Comparison of ENCODE assay signal across 8 cellular contexts in the genomic region with DNA sequence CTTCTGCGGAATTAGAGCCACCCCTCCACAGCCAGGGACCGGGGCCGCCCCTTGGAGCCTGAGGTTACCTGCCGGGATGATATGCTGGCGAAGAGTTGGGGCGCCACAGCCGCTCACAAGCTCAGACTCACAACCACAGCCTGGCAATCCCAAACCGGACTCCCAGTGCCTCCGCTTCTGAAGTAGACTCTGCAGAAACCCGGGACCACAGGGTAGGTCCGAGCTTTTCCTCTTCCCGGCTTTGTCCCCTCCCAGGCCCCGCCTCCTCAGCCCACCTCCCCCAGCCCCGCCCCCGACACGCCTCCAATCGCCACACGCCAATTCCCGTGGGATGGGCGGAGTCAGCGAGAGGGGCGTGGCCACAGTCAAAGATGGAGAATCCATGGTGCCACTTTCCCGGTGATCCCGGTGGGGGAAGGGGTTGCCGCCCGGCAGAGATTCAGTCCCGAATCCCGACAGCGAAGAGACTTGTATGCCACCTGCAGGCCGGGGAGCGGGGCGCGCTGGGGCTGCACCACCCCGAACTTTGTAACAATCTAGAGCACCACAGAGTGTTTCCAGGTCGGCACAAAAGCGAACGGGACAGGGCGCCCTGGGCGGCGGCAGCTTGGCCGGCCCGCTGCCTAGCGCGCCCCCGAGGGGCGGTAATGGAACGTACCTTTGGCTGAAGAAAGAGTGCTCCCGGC. TPM values are rescaled to one million over a fixed set of nuclear protein-coding genes. Genes with fewer than 3 reads are reported as not detected.
A peak's percentile ranks its signal among the peaks of the same experiment; 100 is the strongest.
DNase-seq lines count a peak whose midpoint lies in the region; TF ChIP-seq lines count a peak whose summit lies in the region.

Gene IDH1, minus strand, starts transcription at position 201 of the 686 bp plus-strand sequence. CDS start 3,520 bp downstream, outside the sequence.

- H3K27me3 ChIP-seq in MM.1S (replicated peaks; ENCODE audit: insufficient read depth, low read length) (no peaks in the 10 kb centered on the region), SJCRH30 (no peaks in the 10 kb centered on the region)

- no peaks in the 10 kb centered on the region for H4K20me1 ChIP-seq in MM.1S (ENCODE audit: insufficient read depth, low read length)

- TF ChIP-seq CTCF in MM.1S (IDR thresholded peaks at IDR 0.05; ENCODE audit: low read length): peak; percentile 75

- H3K9ac ChIP-seq in MM.1S (ENCODE audit: low read length): peak within 1 kb of the TSS; percentile 38; the same call in 1 of the 2 replicates

- H3K36me3 ChIP-seq in MM.1S (replicated peaks; ENCODE audit: insufficient read depth, low read length) (peaks cover 7% of the 10 kb centered on the region), SJCRH30 (peaks cover 9% of the 10 kb centered on the region)

- peak; percentile 98 for DNase-seq in GM03348 (ENCODE audit: low spot score)
- DNase-seq in HCEC 1CT: peak; percentile 90
- peak; percentile 87 for DNase-seq in MM.1S
- peak; percentile 96 to 98 for DNase-seq in SJCRH30
- DNase-seq in activated naive CD4-positive, alpha-beta T cell (lab: John Stamatoyannopoulos, UW): peak; percentile 85 to 93 (median 87)
- peak; percentile 88 for DNase-seq in foreskin melanocyte
- DNase-seq in non-pigmented ciliary epithelial cell (ENCODE audit: low read depth): peak; percentile 56
- peak; percentile 96 for DNase-seq in superior temporal gyrus (ENCODE audit: extremely low spot score)

- H3K4me2 ChIP-seq in MM.1S (ENCODE audit: low read depth, low read length): peak within 1 kb of the TSS; percentile 97

- H3K4me3 ChIP-seq in MM.1S (ENCODE audit: low read length) (peak within 1 kb of the TSS; percentile 95), SJCRH30 (peak within 1 kb of the TSS; percentile 72)

- H3K9me3 ChIP-seq in MM.1S (replicated peaks; ENCODE audit: insufficient read depth, low read length) (no peaks in the 10 kb centered on the region), SJCRH30 (replicated peaks) (no peaks in the 10 kb centered on the region)

- no peaks in the 10 kb centered on the region for H3K9me2 ChIP-seq in MM.1S (replicated peaks; ENCODE audit: insufficient read depth, low read length)

- 0 out of 2 replicates have a peak, but pooled peaks cover 6% of the 10 kb centered on the region for H3K79me2 ChIP-seq in MM.1S (ENCODE audit: low read length)

- H3K4me1 ChIP-seq in MM.1S (ENCODE audit: low read length): peaks cover 11% of the 10 kb centered on the region
- H3K4me1 ChIP-seq in SJCRH30: no peaks in the 10 kb centered on the region

- peak within 1 kb of the TSS; percentile 91 for H2AFZ ChIP-seq in MM.1S (ENCODE audit: low read length)

- H3K27ac ChIP-seq in MM.1S (ENCODE audit: low read length): peak within 1 kb of the TSS; percentile 31; the same call in 1 of the 2 replicates
- peak within 1 kb of the TSS; percentile 35; the same call in 1 of the 2 replicates for H3K27ac ChIP-seq in SJCRH30

- peaks cover 9% of the 10 kb centered on the region for H3F3A ChIP-seq in MM.1S (ENCODE audit: insufficient read depth, low read length)

RNA-seq across cellular contexts. Expression of gene IDH1, which starts in this region (rescaled TPM):
- 61.1 and 66.4 TPM in 2 replicates for total RNA-seq in SJCRH30 (2014; rRNA removed; shearing (Covaris generic))

Comparison
In these comparisons a context has a peak if more than half of its experiments do, and no peak if none do; other contexts are left out.
1. Peak in every context shown above with its lines: DNase-seq, H3K4me3 ChIP-seq and H3K27ac ChIP-seq.